ENCODE assay signal across 11 cellular contexts in genomic region chr10:11993834-11994468, GRCh38. TPM values are rescaled to one million over a fixed set of nuclear protein-coding genes. Genes with fewer than 3 reads are reported as not detected.
DNase-seq lines count a peak whose midpoint lies in the region; ATAC-seq and TF ChIP-seq lines count a peak whose summit lies in the region.
"Had no signal": no experiment of that assay in that cellular context is flagged by ENCODE, and none has a peak within 500 bp of the region (broad histone marks: within the 10 kb centered on the region; RNA-seq: fewer than 3 reads in every experiment).

No MANE protein-coding gene starts in this region.

- DNase-seq in GM10248 (ENCODE audit: extremely low spot score) = peak; percentile 71
- DNase-seq in NAMALWA (ENCODE audit: low spot score) = peak; percentile 66
- peak; percentile 85 for DNase-seq in foreskin melanocyte
- no peak for DNase-seq in NCI-H510A (lab: John Stamatoyannopoulos, UW)
- DNase-seq in activated gamma-delta T cell (lab: John Stamatoyannopoulos, UW) = no peak
- DNase-seq in activated T-helper 1 cell treated with anti-CD3 and anti-CD28 coated beads, Interleukin-12 subunit alpha, Interleukin-12 subunit beta, Interleukin-2, Interleukin-4 antibody, amounts not matched to agents 30 ng/mL and 10 ng/mL and 1 ng/mL, durations not matched to agents 14 hours and 24 hours and 36 hours (ENCODE audit: low spot score) = no peak
- DNase-seq: esophagus squamous epithelium, NCI-H1436, SK-N-SH had no signal

- POLR2A ChIA-PET in GM10248 (lab: Yijun Ruan, JAX) = no interaction called here

- H3K4me3 Mint-ChIP-seq in activated T-helper 1 cell treated with anti-CD3 and anti-CD28 coated beads, Interleukin-12 subunit alpha, Interleukin-12 subunit beta, Interleukin-2, Interleukin-4 antibody, amounts not matched to agents 30 ng/mL and 10 ng/mL and 1 ng/mL, durations not matched to agents 14 hours and 24 hours and 36 hours = no peak overlapping the region

- ATAC-seq in GM21447 (IDR thresholded peaks at IDR 0.05; ENCODE audit: unreplicated experiment) = peak; percentile 88
- ATAC-seq in HG03095 (IDR thresholded peaks at IDR 0.05; ENCODE audit: unreplicated experiment) = no peak

- no peaks in the 10 kb centered on the region for H3K9me3 Mint-ChIP-seq in activated T-helper 1 cell treated with anti-CD3 and anti-CD28 coated beads, Interleukin-12 subunit alpha, Interleukin-12 subunit beta, Interleukin-2, Interleukin-4 antibody, amounts not matched to agents 30 ng/mL and 10 ng/mL and 1 ng/mL, durations not matched to agents 14 hours and 24 hours and 36 hours

- H3K27me3 Mint-ChIP-seq in activated T-helper 1 cell treated with anti-CD3 and anti-CD28 coated beads, Interleukin-12 subunit alpha, Interleukin-12 subunit beta, Interleukin-2, Interleukin-4 antibody, amounts not matched to agents 30 ng/mL and 10 ng/mL and 1 ng/mL, durations not matched to agents 14 hours and 24 hours and 36 hours (ENCODE audit: insufficient read depth) = no peaks in the 10 kb centered on the region

- no peak for TF ChIP-seq CTCF in GM10248 (IDR thresholded peaks at IDR 0.05; ENCODE audit: control extremely low read depth, extremely low read depth, low read depth, missing control alignments)

- CTCF ChIA-PET in GM10248 (lab: Yijun Ruan, JAX) = interaction anchor here (0.6 to 1.6 kb wide), 4 partner anchors 9 to 211 kb away, joined by 3 to 6 read pairs (median 4); partner anchors contain the start of gene UPF2

- peaks cover 33% of the 10 kb centered on the region for H3K36me3 Mint-ChIP-seq in activated T-helper 1 cell treated with anti-CD3 and anti-CD28 coated beads, Interleukin-12 subunit alpha, Interleukin-12 subunit beta, Interleukin-2, Interleukin-4 antibody, amounts not matched to agents 30 ng/mL and 10 ng/mL and 1 ng/mL, durations not matched to agents 14 hours and 24 hours and 36 hours (ENCODE audit: low read depth)

- H3K27ac Mint-ChIP-seq in activated T-helper 1 cell treated with anti-CD3 and anti-CD28 coated beads, Interleukin-12 subunit alpha, Interleukin-12 subunit beta, Interleukin-2, Interleukin-4 antibody, amounts not matched to agents 30 ng/mL and 10 ng/mL and 1 ng/mL, durations not matched to agents 14 hours and 24 hours and 36 hours = no peak overlapping the region

- H3K4me1 Mint-ChIP-seq in activated T-helper 1 cell treated with anti-CD3 and anti-CD28 coated beads, Interleukin-12 subunit alpha, Interleukin-12 subunit beta, Interleukin-2, Interleukin-4 antibody, amounts not matched to agents 30 ng/mL and 10 ng/mL and 1 ng/mL, durations not matched to agents 14 hours and 24 hours and 36 hours (ENCODE audit: low read depth) = peaks cover 9% of the 10 kb centered on the region

- intact Hi-C loops in activated T-helper 1 cell treated with anti-CD3 and anti-CD28 coated beads, Interleukin-12 subunit alpha, Interleukin-12 subunit beta, Interleukin-2, Interleukin-4 antibody, amounts not matched to agents 30 ng/mL and 10 ng/mL and 1 ng/mL, durations not matched to agents 14 hours and 24 hours and 36 hours (cut with micrococcal nuclease) = no loop called here

RNA-seq across cellular contexts. Expression of gene UPF2, which starts 48.7 kb away (rescaled TPM):
- total RNA-seq in activated T-helper 1 cell treated with anti-CD3 and anti-CD28 coated beads, Interleukin-12 subunit alpha, Interleukin-12 subunit beta, Interleukin-2, Interleukin-4 antibody, amounts not matched to agents 30 ng/mL and 10 ng/mL and 1 ng/mL, durations not matched to agents 14 hours and 24 hours and 36 hours = 38.9 and 43.6 TPM in 2 replicates

Comparison
In these comparisons a context has a peak if more than half of its experiments do, and no peak if none do; other contexts are left out.
1. DNase-seq: peak in GM10248 (single experiment), NAMALWA (single experiment) and foreskin melanocyte (single experiment); none in NCI-H510A (single experiment), activated gamma-delta T cell (single experiment) and activated T-helper 1 cell treated with anti-CD3 and anti-CD28 coated beads, Interleukin-12 subunit alpha, Interleukin-12 subunit beta, Interleukin-2, Interleukin-4 antibody, amounts not matched to agents 30 ng/mL and 10 ng/mL and 1 ng/mL, durations not matched to agents 14 hours and 24 hours and 36 hours (single experiment).